ENCODE assay signal across 13 cellular contexts in genomic region chr13:76874466-76874865, GRCh38. TPM values are rescaled to one million over a fixed set of nuclear protein-coding genes. Genes with fewer than 3 reads are reported as not detected.
DNase-seq lines count a peak whose midpoint lies in the region; ATAC-seq and TF ChIP-seq lines count a peak whose summit lies in the region.
"Had no signal": no experiment of that assay in that cellular context is flagged by ENCODE, and none has a peak within 500 bp of the region (broad histone marks: within the 10 kb centered on the region; RNA-seq: fewer than 3 reads in every experiment).

No MANE protein-coding gene starts in this region.

- H3K27ac ChIP-seq in PC-9, result no peak overlapping the region

- in situ Hi-C loops in GM13976 (cut with MboI; ENCODE audit: low sequenced_read_pairs, unreplicated experiment), result no loop called here

- H3K4me2 ChIP-seq in PC-9, result no peak overlapping the region

- H3F3A ChIP-seq in PC-9 (ENCODE audit: insufficient read depth, low read depth), result no peaks in the 10 kb centered on the region

- POLR2A ChIA-PET in PC-9 (lab: Charles Lee; ENCODE audit: unreplicated experiment), result no interaction called here

- no peaks in the 10 kb centered on the region for H3K4me1 ChIP-seq in PC-9 (replicated peaks; ENCODE audit: insufficient read depth)

- BruUV-seq in PC-9 (replicated peaks; lab: Mats Ljungman, UMichigan), result no TSS peak

- H3K36me3 ChIP-seq in PC-9 (ENCODE audit: low read depth), result no peaks in the 10 kb centered on the region

- H3K9me3 ChIP-seq in PC-9 (ENCODE audit: insufficient read depth, low read depth), result no peaks in the 10 kb centered on the region

- TF ChIP-seq CTCF in GM13976 (IDR thresholded peaks at IDR 0.05; ENCODE audit: borderline replicate concordance, control extremely low read depth, extremely low read depth, insufficient read depth, missing control alignments) (no peak), PC-9 (conservative IDR thresholded peaks at IDR 0.05) (no peak)

- H3K9me2 ChIP-seq in PC-9 (ENCODE audit: insufficient read depth), result no peaks in the 10 kb centered on the region

- H4K20me1 ChIP-seq in PC-9 (ENCODE audit: insufficient read depth), result no peaks in the 10 kb centered on the region

- intact Hi-C loops in PC-9 (cut with micrococcal nuclease; ENCODE audit: unreplicated experiment), result no loop called here

- ATAC-seq in GM21390 (IDR thresholded peaks at IDR 0.05; ENCODE audit: unreplicated experiment) (peak; percentile 82), HG03095 (IDR thresholded peaks at IDR 0.05; ENCODE audit: unreplicated experiment) (peak; percentile 89)
- ATAC-seq: activated naive CD8-positive, alpha-beta T cell treated with anti-CD3 and anti-CD28 coated beads, Interleukin-2, amount 50 U/mL, for 24 hours had no signal

- H3K79me2 ChIP-seq in PC-9 (ENCODE audit: low read depth), result no peaks in the 10 kb centered on the region

- H3K27me3 ChIP-seq in PC-9 (ENCODE audit: insufficient read depth, low read depth), result peaks cover 5% of the 10 kb centered on the region; the same call in 1 of the 2 replicates

- no peak overlapping the region for H3K4me3 ChIP-seq in PC-9

- peak; percentile 31 for DNase-seq in GM13976 (ENCODE audit: low spot score)
- no peak for DNase-seq in PC-9
- no peak for DNase-seq in NCI-H1930 (lab: John Stamatoyannopoulos, UW)
- DNase-seq in NCI-H1694 treated with DMSO at 0.1 percent for 48 hours (lab: John Stamatoyannopoulos, UW), result no peak
- no peak for DNase-seq in NCI-H69 (lab: John Stamatoyannopoulos, UW)
- DNase-seq in activated CD4-positive, alpha-beta T cell treated with anti-CD3 and anti-CD28 coated beads for 48 hours, result no peak
- DNase-seq: activated CD4-positive, alpha-beta T cell treated with anti-CD3 and anti-CD28 coated beads, Interleukin-2, amount 10 ng/mL, durations not matched to agents 24 days and 14 days; activated naive CD8-positive, alpha-beta T cell treated with anti-CD3 and anti-CD28 coated beads, Interleukin-2, amount 50 U/mL, for 24 hours; GDM1; hippocampal formation; NCI-H146 had no signal

- 0 out of 2 replicates have a peak overlapping the region, but pooled peaks have one; percentile 25 for H2AFZ ChIP-seq in PC-9

- CTCF ChIA-PET in PC-9 (lab: Charles Lee), result no interaction called here

RNA-seq across cellular contexts. Expression of gene KCTD12, which starts 11.7 kb away (rescaled TPM):
- 0.15 TPM in 1 of 2 replicates, not detected in the other for total RNA-seq in PC-9 (2021)
